Comparison of ENCODE assay signal across 8 cellular contexts in genomic region chr18:21134895-21135294, GRCh38. TPM values are rescaled to one million over a fixed set of nuclear protein-coding genes. Genes with fewer than 3 reads are reported as not detected.
DNase-seq lines count a peak whose midpoint lies in the region; ATAC-seq and TF ChIP-seq lines count a peak whose summit lies in the region.

No MANE protein-coding gene starts in this region.

- no peaks in the 10 kb centered on the region for H3K9me3 ChIP-seq in CD4-positive, alpha-beta memory T cell (ENCODE audit: control insufficient read depth in 1 of 2, low read length in 2 of 2)
- no peaks in the 10 kb centered on the region for H3K9me3 ChIP-seq in lower lobe of right lung
- H3K9me3 ChIP-seq in uterus = no peaks in the 10 kb centered on the region

- intact Hi-C loops in CD4-positive, alpha-beta memory T cell (cut with micrococcal nuclease) = loop anchor here (1.0 kb wide), 1 partner anchor 163 kb away; no protein-coding TSS in a partner anchor
- intact Hi-C loops in lower lobe of right lung (cut with DNase I) = no loop called here
- intact Hi-C loops in uterus (cut with DNase I; ENCODE audit: low total_unique reads) = no loop called here

- no peak for TF ChIP-seq POLR2A in uterus (IDR thresholded peaks at IDR 0.05)

- H3K4me1 ChIP-seq in CD4-positive, alpha-beta memory T cell (ENCODE audit: insufficient read depth, low read length) = no peaks in the 10 kb centered on the region
- no peaks in the 10 kb centered on the region for H3K4me1 ChIP-seq in lower lobe of right lung
- no peaks in the 10 kb centered on the region for H3K4me1 ChIP-seq in uterus

- ATAC-seq in activated CD8-positive, alpha-beta T cell treated with anti-CD3 and anti-CD28 coated beads, Interleukin-2, amount 10 ng/mL, durations not matched to agents 7 days and 5 days = peak; percentile 42
- peak; percentile 51 to 74 for ATAC-seq in lower lobe of right lung
- no peak for ATAC-seq in GM19463 (IDR thresholded peaks at IDR 0.05; ENCODE audit: unreplicated experiment)

- H3K4me3 ChIP-seq in CD4-positive, alpha-beta memory T cell (ENCODE audit: low read length in 2 of 2) = no peak overlapping the region
- no peak overlapping the region for H3K4me3 ChIP-seq in lower lobe of right lung
- no peak overlapping the region for H3K4me3 ChIP-seq in uterus
- H3K4me3 ChIP-seq in H7 (ENCODE audit: insufficient read depth, low read depth, low read length) = no peak overlapping the region

- no peak overlapping the region for H3K27ac Mint-ChIP-seq in CD4-positive, alpha-beta memory T cell
- H3K27ac Mint-ChIP-seq in activated CD8-positive, alpha-beta T cell treated with anti-CD3 and anti-CD28 coated beads, Interleukin-2, amount 10 ng/mL, durations not matched to agents 7 days and 5 days = no peak overlapping the region

- TF ChIP-seq CTCF in lower lobe of right lung (IDR thresholded peaks at IDR 0.05) (peak; percentile 37), uterus (IDR thresholded peaks at IDR 0.05) (peak in 2 of 4 experiments; percentile 24 to 30)

- no peaks in the 10 kb centered on the region for H3K9me3 Mint-ChIP-seq in CD4-positive, alpha-beta memory T cell
- H3K9me3 Mint-ChIP-seq in activated CD8-positive, alpha-beta T cell treated with anti-CD3 and anti-CD28 coated beads, Interleukin-2, amount 10 ng/mL, durations not matched to agents 7 days and 5 days (ENCODE audit: insufficient read depth) = no peaks in the 10 kb centered on the region

- no peaks in the 10 kb centered on the region for H3K36me3 ChIP-seq in CD4-positive, alpha-beta memory T cell (ENCODE audit: insufficient read depth, low read length)
- H3K36me3 ChIP-seq in lower lobe of right lung (no peaks in the 10 kb centered on the region), uterus (no peaks in the 10 kb centered on the region), H7 (replicated peaks; ENCODE audit: control insufficient read depth, insufficient read depth, low read length) (no peaks in the 10 kb centered on the region)

- POLR2A ChIA-PET in CD4-positive, alpha-beta memory T cell (lab: Charles Lee; ENCODE audit: partially characterized antibody) = interaction anchor here (0.7 kb wide), 1 partner anchor 23 kb away, joined by 3 read pairs; the partner anchor contains the start of gene ROCK1
- POLR2A ChIA-PET in activated CD8-positive, alpha-beta T cell treated with anti-CD3 and anti-CD28 coated beads, Interleukin-2, amount 10 ng/mL, durations not matched to agents 7 days and 5 days (lab: Charles Lee) = no interaction called here

- H3K4me1 Mint-ChIP-seq in CD4-positive, alpha-beta memory T cell = peaks cover 0 to 3% (median 1%) of the 10 kb centered on the region in 4 donors
- no peaks in the 10 kb centered on the region for H3K4me1 Mint-ChIP-seq in activated CD8-positive, alpha-beta T cell treated with anti-CD3 and anti-CD28 coated beads, Interleukin-2, amount 10 ng/mL, durations not matched to agents 7 days and 5 days (ENCODE audit: low read depth)

- DNase-seq in CD4-positive, alpha-beta memory T cell = peak in 4 of 5 donors; percentile 24 to 43 (median 34)
- peak; percentile 22 for DNase-seq in HT-29 (ENCODE audit: low spot score)
- DNase-seq in activated CD8-positive, alpha-beta T cell treated with anti-CD3 and anti-CD28 coated beads, Interleukin-2, amount 10 ng/mL, durations not matched to agents 7 days and 5 days = peak; percentile 33
- DNase-seq in lower lobe of right lung = no peak
- DNase-seq in uterus = no peak
- no peak for DNase-seq in H7
- no peak for DNase-seq in effector CD4-positive, alpha-beta T cell

- no peaks in the 10 kb centered on the region for H3K27me3 ChIP-seq in CD4-positive, alpha-beta memory T cell (ENCODE audit: insufficient read depth, low read length)
- H3K27me3 ChIP-seq in lower lobe of right lung (ENCODE audit: low read depth) (no peaks in the 10 kb centered on the region), uterus (no peaks in the 10 kb centered on the region), H7 (ENCODE audit: control insufficient read depth, insufficient read depth, low read length) (no peaks in the 10 kb centered on the region)

- H3K27me3 Mint-ChIP-seq in CD4-positive, alpha-beta memory T cell = no peaks in the 10 kb centered on the region
- peaks cover 2% of the 10 kb centered on the region for H3K27me3 Mint-ChIP-seq in activated CD8-positive, alpha-beta T cell treated with anti-CD3 and anti-CD28 coated beads, Interleukin-2, amount 10 ng/mL, durations not matched to agents 7 days and 5 days (ENCODE audit: low read depth)

- no peak overlapping the region for H3K27ac ChIP-seq in CD4-positive, alpha-beta memory T cell (ENCODE audit: low read depth, low read length)
- H3K27ac ChIP-seq in lower lobe of right lung = no peak overlapping the region
- no peak overlapping the region for H3K27ac ChIP-seq in uterus

- no peaks in the 10 kb centered on the region for H3K36me3 Mint-ChIP-seq in CD4-positive, alpha-beta memory T cell
- H3K36me3 Mint-ChIP-seq in activated CD8-positive, alpha-beta T cell treated with anti-CD3 and anti-CD28 coated beads, Interleukin-2, amount 10 ng/mL, durations not matched to agents 7 days and 5 days (ENCODE audit: low read depth) = no peaks in the 10 kb centered on the region

- CTCF ChIA-PET in CD4-positive, alpha-beta memory T cell (lab: Charles Lee; ENCODE audit: partially characterized antibody) = interaction anchor here (0.9 to 1.3 kb wide), 3 partner anchors 18 to 168 kb away, joined by 3 to 4 read pairs (median 3); no protein-coding TSS in a partner anchor
- CTCF ChIA-PET in activated CD8-positive, alpha-beta T cell treated with anti-CD3 and anti-CD28 coated beads, Interleukin-2, amount 10 ng/mL, durations not matched to agents 7 days and 5 days (lab: Charles Lee) = no interaction called here

- no peak overlapping the region for H3K4me3 Mint-ChIP-seq in CD4-positive, alpha-beta memory T cell
- H3K4me3 Mint-ChIP-seq in activated CD8-positive, alpha-beta T cell treated with anti-CD3 and anti-CD28 coated beads, Interleukin-2, amount 10 ng/mL, durations not matched to agents 7 days and 5 days = no peak overlapping the region

RNA-seq across cellular contexts. Expression of gene ROCK1, which starts 23.3 kb away (rescaled TPM):
- total RNA-seq in CD4-positive, alpha-beta memory T cell = 10 to 100 TPM; 80.7 to 82.8 TPM
- polyA plus RNA-seq in CD4-positive, alpha-beta memory T cell = 10 to 100 TPM; 13.0 to 52.2 TPM
- total RNA-seq in HT-29 (2014; rRNA removed; shearing (Covaris generic)) = 7.1 and 10.4 TPM in 2 replicates
- total RNA-seq in activated CD8-positive, alpha-beta T cell treated with anti-CD3 and anti-CD28 coated beads, Interleukin-2, amount 10 ng/mL, durations not matched to agents 7 days and 5 days = 10 to 100 TPM; 63.7 to 69.4 TPM
- 67.0 TPM for total RNA-seq in lower lobe of right lung
- 10 to 100 TPM; 25.6 to 93.8 (median 52.7) TPM for total RNA-seq in uterus
- total RNA-seq in H7 (2014; rRNA removed; shearing (Covaris generic)) = 20.0 and 21.7 TPM in 2 replicates

Comparison
In these comparisons a context has a peak if more than half of its experiments do, and no peak if none do; other contexts are left out.
1. DNase-seq: peak in CD4-positive, alpha-beta memory T cell (4 of 5), HT-29 (single experiment) and activated CD8-positive, alpha-beta T cell treated with anti-CD3 and anti-CD28 coated beads, Interleukin-2, amount 10 ng/mL, durations not matched to agents 7 days and 5 days (single experiment); none in lower lobe of right lung (single experiment), uterus (0 of 2), H7 (single experiment) and effector CD4-positive, alpha-beta T cell (single experiment).